ENCODE assay signal across 17 cellular contexts in genomic region chr10:609868-610545, GRCh38.
DNase-seq lines count a peak whose midpoint lies in the region; ATAC-seq and TF ChIP-seq lines count a peak whose summit lies in the region.
"Had no signal": no experiment of that assay in that cellular context is flagged by ENCODE, and none has a peak within 500 bp of the region (broad histone marks: within the 10 kb centered on the region; RNA-seq: fewer than 3 reads in every experiment).

No MANE protein-coding gene starts in this region.

- H3K4me3 Mint-ChIP-seq in stimulated activated naive CD8-positive, alpha-beta T cell treated with anti-CD3 and anti-CD28 coated beads, Interleukin-15, Interleukin-2, amounts not matched to agents 100 ng/mL and 50 ng/mL, for 24 hours, result no peak overlapping the region
- H3K4me3 Mint-ChIP-seq in stimulated activated naive CD8-positive, alpha-beta T cell treated with anti-CD3 and anti-CD28 coated beads, Interleukin-15, amount 100 ng/mL, for 72 hours, result no peak overlapping the region
- H3K4me3 Mint-ChIP-seq in nephron progenitor cell, result no peak overlapping the region
- H3K4me3 Mint-ChIP-seq: activated CD4-positive, alpha-beta T cell treated with anti-CD3 and anti-CD28 coated beads for 36 hours; B cell; T-helper 1 cell treated with Interleukin-12 subunit alpha and Interleukin-12 subunit beta and Interleukin-4 antibody, amounts not matched to agents 30 μg/mL and 1 μg/mL, for 36 hours had no signal

- no peak for TF ChIP-seq CTCF in nephron progenitor cell (IDR thresholded peaks at IDR 0.05)

- H3K4me3 ChIP-seq in ectodermal cell (ENCODE audit: insufficient read depth, low read depth, low read length), result no peak overlapping the region
- H3K4me3 ChIP-seq: breast epithelium, K562, tibial nerve had no signal

- peak overlapping the region; percentile 60 for H3K27ac ChIP-seq in ectodermal cell (ENCODE audit: insufficient read depth, low read depth, low read length, poor library complexity, severe bottlenecking)
- H3K27ac ChIP-seq: neutrophil had no signal

- no peak for DNase-seq in stimulated activated naive CD8-positive, alpha-beta T cell treated with anti-CD3 and anti-CD28 coated beads, Interleukin-15, amount 100 ng/mL, for 72 hours
- DNase-seq in nephron progenitor cell (no peak), NCI-H1092 treated with DMSO at 0.1 percent for 48 hours (lab: John Stamatoyannopoulos, UW) (no peak), UCSD-AML1 (lab: John Stamatoyannopoulos, UW; ENCODE audit: unreplicated experiment) (no peak)
- DNase-seq: DMS153, left cardiac atrium had no signal

- peak overlapping the region; percentile 19 for H3K27ac Mint-ChIP-seq in stimulated activated naive CD8-positive, alpha-beta T cell treated with anti-CD3 and anti-CD28 coated beads, Interleukin-15, Interleukin-2, amounts not matched to agents 100 ng/mL and 50 ng/mL, for 24 hours
- H3K27ac Mint-ChIP-seq in stimulated activated naive CD8-positive, alpha-beta T cell treated with anti-CD3 and anti-CD28 coated beads, Interleukin-15, amount 100 ng/mL, for 72 hours, result no peak overlapping the region
- H3K27ac Mint-ChIP-seq in nephron progenitor cell, result peak overlapping the region; percentile 87
- H3K27ac Mint-ChIP-seq: activated CD4-positive, alpha-beta T cell treated with anti-CD3 and anti-CD28 coated beads for 36 hours; B cell; T-helper 1 cell treated with Interleukin-12 subunit alpha and Interleukin-12 subunit beta and Interleukin-4 antibody, amounts not matched to agents 30 μg/mL and 1 μg/mL, for 36 hours had no signal

- no peak for ATAC-seq in stimulated activated naive CD8-positive, alpha-beta T cell treated with anti-CD3 and anti-CD28 coated beads, Interleukin-15, amount 100 ng/mL, for 72 hours
- ATAC-seq in HG02759 (IDR thresholded peaks at IDR 0.05; ENCODE audit: unreplicated experiment) (no peak), HG02610 (IDR thresholded peaks at IDR 0.05; ENCODE audit: unreplicated experiment) (no peak)
- ATAC-seq: activated CD4-positive, alpha-beta T cell treated with anti-CD3 and anti-CD28 coated beads for 36 hours; K562 had no signal

- peaks cover 29% of the 10 kb centered on the region for H3K4me1 Mint-ChIP-seq in stimulated activated naive CD8-positive, alpha-beta T cell treated with anti-CD3 and anti-CD28 coated beads, Interleukin-15, Interleukin-2, amounts not matched to agents 100 ng/mL and 50 ng/mL, for 24 hours (ENCODE audit: low read depth)
- peaks cover 27% of the 10 kb centered on the region for H3K4me1 Mint-ChIP-seq in stimulated activated naive CD8-positive, alpha-beta T cell treated with anti-CD3 and anti-CD28 coated beads, Interleukin-15, amount 100 ng/mL, for 72 hours
- H3K4me1 Mint-ChIP-seq in nephron progenitor cell, result peaks cover 73% of the 10 kb centered on the region
- H3K4me1 Mint-ChIP-seq: B cell had no signal

- no peaks in the 10 kb centered on the region for H3K27me3 ChIP-seq in ectodermal cell (ENCODE audit: control insufficient read depth, insufficient read depth, low read length, poor library complexity, severe bottlenecking)
- H3K27me3 ChIP-seq: breast epithelium, tibial nerve had no signal

- 61% methylated on average over 10 to 11 of the region's 11 CpGs for WGBS in ectodermal cell, 2 experiments

- peaks cover 16% of the 10 kb centered on the region for H3K4me1 ChIP-seq in ectodermal cell (ENCODE audit: control insufficient read depth, insufficient read depth, low read length)

- H3K9me3 Mint-ChIP-seq in stimulated activated naive CD8-positive, alpha-beta T cell treated with anti-CD3 and anti-CD28 coated beads, Interleukin-15, Interleukin-2, amounts not matched to agents 100 ng/mL and 50 ng/mL, for 24 hours, result peaks cover 3% of the 10 kb centered on the region
- peaks cover 0 to 20% of the 10 kb centered on the region in 2 donors for H3K9me3 Mint-ChIP-seq in stimulated activated naive CD8-positive, alpha-beta T cell treated with anti-CD3 and anti-CD28 coated beads, Interleukin-15, amount 100 ng/mL, for 72 hours
- H3K9me3 Mint-ChIP-seq in nephron progenitor cell, result no peaks in the 10 kb centered on the region
- H3K9me3 Mint-ChIP-seq: T-helper 1 cell treated with Interleukin-12 subunit alpha and Interleukin-12 subunit beta and Interleukin-4 antibody, amounts not matched to agents 30 μg/mL and 1 μg/mL, for 36 hours had no signal

- peaks cover 3% of the 10 kb centered on the region for H3K27me3 Mint-ChIP-seq in stimulated activated naive CD8-positive, alpha-beta T cell treated with anti-CD3 and anti-CD28 coated beads, Interleukin-15, Interleukin-2, amounts not matched to agents 100 ng/mL and 50 ng/mL, for 24 hours
- H3K27me3 Mint-ChIP-seq in stimulated activated naive CD8-positive, alpha-beta T cell treated with anti-CD3 and anti-CD28 coated beads, Interleukin-15, amount 100 ng/mL, for 72 hours, result no peaks in the 10 kb centered on the region
- no peaks in the 10 kb centered on the region for H3K27me3 Mint-ChIP-seq in nephron progenitor cell (ENCODE audit: low read depth, poor library complexity)

- H3K36me3 ChIP-seq in ectodermal cell (ENCODE audit: control insufficient read depth, insufficient read depth, low read length), result no peaks in the 10 kb centered on the region
- H3K36me3 ChIP-seq: breast epithelium, neutrophil, tibial nerve had no signal

- no peaks in the 10 kb centered on the region for H3K9me3 ChIP-seq in ectodermal cell (ENCODE audit: control insufficient read depth, low read length)
- H3K9me3 ChIP-seq: breast epithelium, neutrophil, tibial nerve had no signal

- H3K36me3 Mint-ChIP-seq in stimulated activated naive CD8-positive, alpha-beta T cell treated with anti-CD3 and anti-CD28 coated beads, Interleukin-15, Interleukin-2, amounts not matched to agents 100 ng/mL and 50 ng/mL, for 24 hours (ENCODE audit: low read depth), result no peaks in the 10 kb centered on the region
- no peaks in the 10 kb centered on the region for H3K36me3 Mint-ChIP-seq in nephron progenitor cell (ENCODE audit: low read depth)

Comparison
In these comparisons a context has a peak if more than half of its experiments do, and no peak if none do; other contexts are left out.
1. H3K27ac Mint-ChIP-seq: peak in stimulated activated naive CD8-positive, alpha-beta T cell treated with anti-CD3 and anti-CD28 coated beads, Interleukin-15, Interleukin-2, amounts not matched to agents 100 ng/mL and 50 ng/mL, for 24 hours (single experiment) and nephron progenitor cell (single experiment); none in stimulated activated naive CD8-positive, alpha-beta T cell treated with anti-CD3 and anti-CD28 coated beads, Interleukin-15, amount 100 ng/mL, for 72 hours (0 of 2).